In genomic region chr2:152584301-152584700, GRCh38 we compare ENCODE assay signal across 18 cellular contexts.
DNase-seq lines count a peak whose midpoint lies in the region; ATAC-seq, FAIRE-seq and TF ChIP-seq lines count a peak whose summit lies in the region.
"Had no signal": no experiment of that assay in that cellular context is flagged by ENCODE, and none has a peak within 500 bp of the region (broad histone marks: within the 10 kb centered on the region; RNA-seq: fewer than 3 reads in every experiment).

No MANE protein-coding gene starts in this region.

- H3K27me3 Mint-ChIP-seq in natural killer cell (ENCODE audit: low read depth in 2 of 2) = peaks cover 9 to 15% of the 10 kb centered on the region in 2 donors

- peak; percentile 75 for FAIRE-seq in endometrium (lab: Jason Lieb, UNC)
- FAIRE-seq: H1 had no signal

- H3K4me1 Mint-ChIP-seq in natural killer cell = no peaks in the 10 kb centered on the region

- intact Hi-C loops in Right ventricle myocardium inferior (cut with DNase I) = no loop called here
- intact Hi-C loops in cardiac septum (cut with DNase I) = no loop called here
- intact Hi-C loops in natural killer cell (cut with micrococcal nuclease) = no loop called here

- H3K27ac Mint-ChIP-seq in natural killer cell = no peak overlapping the region
- H3K27ac Mint-ChIP-seq: HFFc6 had no signal

- ATAC-seq in Right ventricle myocardium inferior (peak; percentile 37), HG03196 (IDR thresholded peaks at IDR 0.05; ENCODE audit: unreplicated experiment) (no peak), GM18907 (IDR thresholded peaks at IDR 0.05; ENCODE audit: unreplicated experiment) (no peak), natural killer cell (no peak)

- no peak overlapping the region for H3K27ac ChIP-seq in caudate nucleus (ENCODE audit: low read depth, low read length)
- H3K27ac ChIP-seq: 22Rv1, PC-9 had no signal

- TF ChIP-seq CTCF in natural killer cell (IDR thresholded peaks at IDR 0.05) = no peak

- DNase-seq in Right ventricle myocardium inferior (ENCODE audit: missing footprints) (no peak), cardiac septum (ENCODE audit: low spot score) (no peak), iris pigment epithelial cell (ENCODE audit: low read depth) (peak; percentile 84), caudate nucleus (lab: John Stamatoyannopoulos, UW) (no peak), natural killer cell (no peak)
- DNase-seq: GF-D8, HFFc6, KG1, NCI-H1092, NCI-H1694, NCI-H345, NCI-H69, PC-9 had no signal

- no peaks in the 10 kb centered on the region for H3K36me3 Mint-ChIP-seq in natural killer cell

- no peaks in the 10 kb centered on the region for H3K9me3 Mint-ChIP-seq in natural killer cell
- H3K9me3 Mint-ChIP-seq: HFFc6 had no signal

- no peak overlapping the region for H3K4me3 Mint-ChIP-seq in natural killer cell
- H3K4me3 Mint-ChIP-seq: HFFc6 had no signal
